ENCODE assay signal across 1 cellular context in the genomic region with DNA sequence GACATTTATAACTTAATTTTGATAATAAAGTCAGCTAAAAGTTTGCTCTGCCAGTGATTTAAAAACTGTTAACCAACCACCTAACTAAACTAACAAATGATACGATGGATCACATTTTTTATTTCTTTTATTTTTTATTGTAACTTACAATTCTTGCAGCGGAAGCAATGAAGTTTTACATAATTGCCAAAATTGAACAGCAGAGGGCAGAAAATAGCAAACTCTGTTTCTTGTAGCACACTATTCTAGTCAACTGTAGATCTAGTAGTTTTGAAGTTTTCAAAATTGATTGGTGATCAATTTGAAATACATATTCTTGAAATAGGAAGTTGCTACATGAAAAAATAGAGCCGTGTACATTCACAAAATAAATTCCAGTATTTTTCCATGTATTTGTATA.
TF ChIP-seq lines count a peak whose summit lies in the region.

No MANE protein-coding gene starts in this region.

TF ChIP-seq in GM23338, 12 proteins besides CTCF, POLR2A, EP300 and RAD21 (continued from another document):
- TF ChIP-seq, protein P1, sequence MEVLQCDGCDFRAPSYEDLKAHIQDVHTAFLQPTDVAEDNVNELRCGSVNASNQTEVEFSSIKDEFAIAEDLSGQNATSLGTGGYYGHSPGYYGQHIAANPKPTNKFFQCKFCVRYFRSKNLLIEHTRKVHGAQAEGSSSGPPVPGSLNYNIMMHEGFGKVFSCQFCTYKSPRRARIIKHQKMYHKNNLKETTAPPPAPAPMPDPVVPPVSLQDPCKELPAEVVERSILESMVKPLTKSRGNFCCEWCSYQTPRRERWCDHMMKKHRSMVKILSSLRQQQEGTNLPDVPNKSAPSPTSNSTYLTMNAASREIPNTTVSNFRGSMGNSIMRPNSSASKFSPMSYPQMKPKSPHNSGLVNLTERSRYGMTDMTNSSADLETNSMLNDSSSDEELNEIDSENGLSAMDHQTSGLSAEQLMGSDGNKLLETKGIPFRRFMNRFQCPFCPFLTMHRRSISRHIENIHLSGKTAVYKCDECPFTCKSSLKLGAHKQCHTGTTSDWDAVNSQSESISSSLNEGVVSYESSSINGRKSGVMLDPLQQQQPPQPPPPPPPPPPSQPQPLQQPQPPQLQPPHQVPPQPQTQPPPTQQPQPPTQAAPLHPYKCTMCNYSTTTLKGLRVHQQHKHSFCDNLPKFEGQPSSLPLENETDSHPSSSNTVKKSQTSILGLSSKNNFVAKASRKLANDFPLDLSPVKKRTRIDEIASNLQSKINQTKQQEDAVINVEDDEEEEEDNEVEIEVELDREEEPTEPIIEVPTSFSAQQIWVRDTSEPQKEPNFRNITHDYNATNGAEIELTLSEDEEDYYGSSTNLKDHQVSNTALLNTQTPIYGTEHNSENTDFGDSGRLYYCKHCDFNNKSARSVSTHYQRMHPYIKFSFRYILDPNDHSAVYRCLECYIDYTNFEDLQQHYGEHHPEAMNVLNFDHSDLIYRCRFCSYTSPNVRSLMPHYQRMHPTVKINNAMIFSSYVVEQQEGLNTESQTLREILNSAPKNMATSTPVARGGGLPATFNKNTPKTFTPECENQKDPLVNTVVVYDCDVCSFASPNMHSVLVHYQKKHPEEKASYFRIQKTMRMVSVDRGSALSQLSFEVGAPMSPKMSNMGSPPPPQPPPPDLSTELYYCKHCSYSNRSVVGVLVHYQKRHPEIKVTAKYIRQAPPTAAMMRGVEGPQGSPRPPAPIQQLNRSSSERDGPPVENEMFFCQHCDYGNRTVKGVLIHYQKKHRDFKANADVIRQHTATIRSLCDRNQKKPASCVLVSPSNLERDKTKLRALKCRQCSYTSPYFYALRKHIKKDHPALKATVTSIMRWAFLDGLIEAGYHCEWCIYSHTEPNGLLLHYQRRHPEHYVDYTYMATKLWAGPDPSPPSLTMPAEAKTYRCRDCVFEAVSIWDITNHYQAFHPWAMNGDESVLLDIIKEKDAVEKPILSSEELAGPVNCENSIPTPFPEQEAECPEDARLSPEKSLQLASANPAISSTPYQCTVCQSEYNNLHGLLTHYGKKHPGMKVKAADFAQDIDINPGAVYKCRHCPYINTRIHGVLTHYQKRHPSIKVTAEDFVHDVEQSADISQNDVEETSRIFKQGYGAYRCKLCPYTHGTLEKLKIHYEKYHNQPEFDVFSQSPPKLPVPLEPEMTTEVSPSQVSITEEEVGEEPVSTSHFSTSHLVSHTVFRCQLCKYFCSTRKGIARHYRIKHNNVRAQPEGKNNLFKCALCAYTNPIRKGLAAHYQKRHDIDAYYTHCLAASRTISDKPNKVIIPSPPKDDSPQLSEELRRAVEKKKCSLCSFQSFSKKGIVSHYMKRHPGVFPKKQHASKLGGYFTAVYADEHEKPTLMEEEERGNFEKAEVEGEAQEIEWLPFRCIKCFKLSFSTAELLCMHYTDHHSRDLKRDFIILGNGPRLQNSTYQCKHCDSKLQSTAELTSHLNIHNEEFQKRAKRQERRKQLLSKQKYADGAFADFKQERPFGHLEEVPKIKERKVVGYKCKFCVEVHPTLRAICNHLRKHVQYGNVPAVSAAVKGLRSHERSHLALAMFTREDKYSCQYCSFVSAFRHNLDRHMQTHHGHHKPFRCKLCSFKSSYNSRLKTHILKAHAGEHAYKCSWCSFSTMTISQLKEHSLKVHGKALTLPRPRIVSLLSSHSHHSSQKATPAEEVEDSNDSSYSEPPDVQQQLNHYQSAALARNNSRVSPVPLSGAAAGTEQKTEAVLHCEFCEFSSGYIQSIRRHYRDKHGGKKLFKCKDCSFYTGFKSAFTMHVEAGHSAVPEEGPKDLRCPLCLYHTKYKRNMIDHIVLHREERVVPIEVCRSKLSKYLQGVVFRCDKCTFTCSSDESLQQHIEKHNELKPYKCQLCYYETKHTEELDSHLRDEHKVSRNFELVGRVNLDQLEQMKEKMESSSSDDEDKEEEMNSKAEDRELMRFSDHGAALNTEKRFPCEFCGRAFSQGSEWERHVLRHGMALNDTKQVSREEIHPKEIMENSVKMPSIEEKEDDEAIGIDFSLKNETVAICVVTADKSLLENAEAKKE (CRISPR knock-in tag; IDR thresholded peaks at IDR 0.05): no peak
- TF ChIP-seq NANOG (IDR thresholded peaks at IDR 0.05; ENCODE audit: borderline replicate concordance) (no peak), STAT1 (IDR thresholded peaks at IDR 0.05; ENCODE audit: unreplicated experiment) (no peak)
